7 cellular contexts compared by ENCODE assay signal in genomic region chr3:184240384-184241140, GRCh38.
DNase-seq lines count a peak whose midpoint lies in the region; TF ChIP-seq lines count a peak whose summit lies in the region.
"Had no signal": no experiment of that assay in that cellular context is flagged by ENCODE, and none has a peak within 500 bp of the region (broad histone marks: within the 10 kb centered on the region; RNA-seq: fewer than 3 reads in every experiment).

No MANE protein-coding gene starts in this region.

- peaks cover 16% of the 10 kb centered on the region for H3K27me3 Mint-ChIP-seq in nephron progenitor cell (ENCODE audit: low read depth, poor library complexity)

- no peaks in the 10 kb centered on the region for H3K4me1 Mint-ChIP-seq in nephron progenitor cell
- H3K4me1 Mint-ChIP-seq: activated B cell treated with CpG ODN at 0.5 μM for 24 hours had no signal

- no peaks in the 10 kb centered on the region for H3K9me3 Mint-ChIP-seq in nephron progenitor cell
- H3K9me3 Mint-ChIP-seq: activated B cell treated with CpG ODN at 0.5 μM for 24 hours; naive thymus-derived CD8-positive, alpha-beta T cell had no signal

- DNase-seq in SIG-M5 treated with dmso at 0.1 percent for 504 hours (lab: John Stamatoyannopoulos, UW; ENCODE audit: unreplicated experiment) (peak; percentile 44), SIG-M5 (lab: John Stamatoyannopoulos, UW) (no peak), nephron progenitor cell (peak; percentile 56), KG1 (lab: John Stamatoyannopoulos, UW) (no peak)
- DNase-seq: activated B cell treated with CpG ODN at 0.5 μM for 24 hours; naive thymus-derived CD8-positive, alpha-beta T cell; NCI-H1048 had no signal

- peaks cover 22% of the 10 kb centered on the region for H3K36me3 Mint-ChIP-seq in nephron progenitor cell (ENCODE audit: low read depth)

- H3K4me3 Mint-ChIP-seq in nephron progenitor cell, result no peak overlapping the region
- H3K4me3 Mint-ChIP-seq: activated B cell treated with CpG ODN at 0.5 μM for 24 hours; naive thymus-derived CD8-positive, alpha-beta T cell had no signal

- no peak for TF ChIP-seq CTCF in nephron progenitor cell (IDR thresholded peaks at IDR 0.05)

- H3K27ac Mint-ChIP-seq in nephron progenitor cell, result no peak overlapping the region
- H3K27ac Mint-ChIP-seq: activated B cell treated with CpG ODN at 0.5 μM for 24 hours; naive thymus-derived CD8-positive, alpha-beta T cell had no signal

Comparison
In these comparisons a context has a peak if more than half of its experiments do, and no peak if none do; other contexts are left out.
1. DNase-seq: peak in SIG-M5 treated with dmso at 0.1 percent for 504 hours (single experiment) and nephron progenitor cell (single experiment); none in SIG-M5 (single experiment) and KG1 (single experiment).